Comparison of ENCODE assay signal across 21 cellular contexts in genomic region chr22:49515486-49515885, GRCh38.
DNase-seq lines count a peak whose midpoint lies in the region; ATAC-seq, FAIRE-seq and TF ChIP-seq lines count a peak whose summit lies in the region.
"Had no signal": no experiment of that assay in that cellular context is flagged by ENCODE, and none has a peak within 500 bp of the region (broad histone marks: within the 10 kb centered on the region; RNA-seq: fewer than 3 reads in every experiment).

No MANE protein-coding gene starts in this region.

- 82% methylated on average over 11 of the region's 11 CpGs for WGBS in aorta, 2 donors

- no peaks in the 10 kb centered on the region for H3K9me3 ChIP-seq in aorta (ENCODE audit: control insufficient read depth, low read length)
- H3K9me3 ChIP-seq: thyroid gland had no signal

- H3K4me3 ChIP-seq in NB4 (ENCODE audit: low read depth, low read length) (no peak overlapping the region), bronchial epithelial cell (ENCODE audit: low read depth, low read length) (no peak overlapping the region), aorta (ENCODE audit: low read length in 2 of 2) (no peak overlapping the region)
- H3K4me3 ChIP-seq: adrenal gland, gastrocnemius medialis, left lung, thyroid gland had no signal

- no peak for ATAC-seq in Right ventricle myocardium superior (ENCODE audit: poor library complexity)
- no peak for ATAC-seq in HG03196 (IDR thresholded peaks at IDR 0.05; ENCODE audit: unreplicated experiment)
- no peak for ATAC-seq in HG02610 (IDR thresholded peaks at IDR 0.05; ENCODE audit: unreplicated experiment)
- ATAC-seq in aorta (ENCODE audit: low FRiP score): no peak
- ATAC-seq: left lung; right cardiac atrium; stimulated activated naive B cell treated with anti-CD40 and anti-IgM and Interleukin-4, amounts not matched to agents 10 μg/mL and 1 μg/mL and 100 μg/mL, for 72 hours had no signal

- intact Hi-C loops in cardiac septum (cut with DNase I): no loop called here
- intact Hi-C loops in Right ventricle myocardium superior (cut with DNase I): no loop called here
- intact Hi-C loops in aorta (cut with DNase I): no loop called here

- TF ChIP-seq CTCF in NB4 (IDR thresholded peaks at IDR 0.05; ENCODE audit: low read depth, low read length) (peak; percentile 37), bronchial epithelial cell (IDR thresholded peaks at IDR 0.05; ENCODE audit: insufficient read depth, low read length, severe bottlenecking) (no peak)

- no peak for TF ChIP-seq POLR2A in NB4 (IDR thresholded peaks at IDR 0.05; ENCODE audit: extremely low read depth, insufficient read length)

- DNase-seq in cardiac septum (ENCODE audit: low spot score): peak; percentile 24
- no peak for DNase-seq in Right ventricle myocardium superior
- peak; percentile 94 for DNase-seq in NB4 (ENCODE audit: low read depth)
- peak; percentile 2 for DNase-seq in bronchial epithelial cell (ENCODE audit: low read depth)
- DNase-seq in NCI-H1105 (lab: John Stamatoyannopoulos, UW): no peak
- DNase-seq in aorta: no peak
- DNase-seq: activated CD4-positive, CD25-positive, alpha-beta regulatory T cell treated with anti-CD3 and anti-CD28 coated beads, Interleukin-2, amount 50 U/mL, for 72 hours; adrenal gland; CD8-positive, alpha-beta memory T cell; DMS79; gastrocnemius medialis; left lung; NCI-H187; right cardiac atrium; SHP77 treated with DMSO at 0.1 percent for 48 hours; stimulated activated CD4-positive, alpha-beta T cell treated with anti-CD3 and anti-CD28 coated beads, Interleukin-15, amount 100 ng/mL, for 24 hours; stimulated activated naive B cell treated with anti-CD40 and anti-IgM and Interleukin-4, amounts not matched to agents 10 μg/mL and 1 μg/mL and 100 μg/mL, for 72 hours; thyroid gland had no signal

- no peak overlapping the region for H3K27ac ChIP-seq in aorta (ENCODE audit: low read depth in 1 of 2, low read length in 2 of 2)
- H3K27ac ChIP-seq: adrenal gland, gastrocnemius medialis, left lung, thyroid gland had no signal

- no peaks in the 10 kb centered on the region for H3K27me3 ChIP-seq in bronchial epithelial cell (ENCODE audit: control insufficient read depth, insufficient read depth, low read length)
- peaks cover 0 to 3% of the 10 kb centered on the region in 2 donors for H3K27me3 ChIP-seq in aorta (ENCODE audit: control insufficient read depth in 1 of 2, insufficient read depth in 2 of 2, low read length in 1 of 2)
- H3K27me3 ChIP-seq: adrenal gland, thyroid gland had no signal

- FAIRE-seq in bronchial epithelial cell (lab: Jason Lieb, UNC): peak; percentile 89
- FAIRE-seq: H54 had no signal

- no peaks in the 10 kb centered on the region for H3K4me1 ChIP-seq in aorta (ENCODE audit: control insufficient read depth in 1 of 2, insufficient read depth in 2 of 2, low read length in 2 of 2)
- H3K4me1 ChIP-seq: adrenal gland, gastrocnemius medialis, left lung, thyroid gland had no signal

- H3K36me3 ChIP-seq in bronchial epithelial cell (ENCODE audit: control insufficient read depth, insufficient read depth, low read length) (no peaks in the 10 kb centered on the region), aorta (ENCODE audit: control insufficient read depth in 1 of 2, insufficient read depth in 2 of 2, low read length in 1 of 2) (no peaks in the 10 kb centered on the region)
- H3K36me3 ChIP-seq: adrenal gland, gastrocnemius medialis, left lung, thyroid gland had no signal

Comparison
In these comparisons a context has a peak if more than half of its experiments do, and no peak if none do; other contexts are left out.
1. DNase-seq: peak in cardiac septum (single experiment), NB4 (single experiment) and bronchial epithelial cell (single experiment); none in Right ventricle myocardium superior (single experiment), NCI-H1105 (single experiment) and aorta (0 of 2).